ENCODE assay signal across 2 cellular contexts in genomic region chr2:128317898-128318225, GRCh38.
A peak's percentile ranks its signal among the peaks of the same experiment; 100 is the strongest.
TF ChIP-seq lines count a peak whose summit lies in the region.

No MANE protein-coding gene starts in this region.

TF ChIP-seq in A549, 52 proteins besides CTCF, POLR2A, EP300 and RAD21:
- TF ChIP-seq MAX (IDR thresholded peaks at IDR 0.05): peak; percentile 37; the same call in 1 of the 2 replicates
TF ChIP-seq in A549: peak in this region for 1; not testable (repeated sequence) for 51.

TF ChIP-seq in GM12878, 131 proteins besides CTCF, POLR2A, EP300 and RAD21 (continued from another document):
- TF ChIP-seq ZNF687 (IDR thresholded peaks at IDR 0.05): 0 out of 2 replicates have a peak, but pooled peaks have one; percentile 22
- peak; percentile 77; the same call in 1 of the 2 replicates for TF ChIP-seq LARP7 (IDR thresholded peaks at IDR 0.05)
